1 cellular context compared by ENCODE assay signal in the genomic region with DNA sequence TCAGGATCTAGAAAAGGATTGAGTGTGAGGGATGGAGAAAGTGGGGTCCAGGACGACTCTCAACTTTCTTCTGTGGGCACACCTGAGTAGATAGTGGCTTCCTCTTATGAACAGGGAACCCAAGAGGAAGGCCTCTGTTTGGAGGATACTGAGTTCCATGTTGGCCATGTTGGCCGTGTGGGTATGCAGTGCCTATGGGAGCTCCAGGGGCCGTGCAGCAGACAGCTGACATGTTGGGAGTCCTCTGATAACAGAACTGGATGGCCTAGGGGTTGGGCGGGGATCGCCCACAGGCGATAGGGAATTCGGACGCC.
TF ChIP-seq lines count a peak whose summit lies in the region.

No MANE protein-coding gene starts in this region.

TF ChIP-seq in HepG2, 621 proteins besides CTCF, POLR2A, EP300 and RAD21 (continues in another document):
- no peak for TF ChIP-seq KDM4B (CRISPR knock-in tag; IDR thresholded peaks at IDR 0.05)
- TF ChIP-seq KDM5B (CRISPR knock-in tag; IDR thresholded peaks at IDR 0.05; ENCODE audit: borderline replicate concordance) = no peak
- TF ChIP-seq STAG1 (CRISPR knock-in tag; IDR thresholded peaks at IDR 0.05) = no peak
- TF ChIP-seq, protein P1, sequence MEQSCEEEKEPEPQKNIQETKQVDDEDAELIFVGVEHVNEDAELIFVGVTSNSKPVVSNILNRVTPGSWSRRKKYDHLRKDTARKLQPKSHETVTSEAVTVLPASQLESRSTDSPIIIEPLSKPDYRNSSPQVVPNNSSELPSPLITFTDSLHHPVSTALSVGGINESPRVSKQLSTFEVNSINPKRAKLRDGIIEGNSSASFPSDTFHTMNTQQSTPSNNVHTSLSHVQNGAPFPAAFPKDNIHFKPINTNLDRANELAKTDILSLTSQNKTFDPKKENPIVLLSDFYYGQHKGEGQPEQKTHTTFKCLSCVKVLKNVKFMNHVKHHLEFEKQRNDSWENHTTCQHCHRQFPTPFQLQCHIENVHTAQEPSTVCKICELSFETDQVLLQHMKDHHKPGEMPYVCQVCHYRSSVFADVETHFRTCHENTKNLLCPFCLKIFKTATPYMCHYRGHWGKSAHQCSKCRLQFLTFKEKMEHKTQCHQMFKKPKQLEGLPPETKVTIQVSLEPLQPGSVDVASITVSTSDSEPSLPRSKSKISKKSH (CRISPR knock-in tag; IDR thresholded peaks at IDR 0.05; ENCODE audit: borderline replicate concordance) = no peak
- no peak for TF ChIP-seq ZNF780A (CRISPR knock-in tag; IDR thresholded peaks at IDR 0.05)
- no peak for TF ChIP-seq PHF5A (CRISPR knock-in tag; IDR thresholded peaks at IDR 0.05; ENCODE audit: low read depth, unreplicated experiment)
- TF ChIP-seq, protein P2, sequence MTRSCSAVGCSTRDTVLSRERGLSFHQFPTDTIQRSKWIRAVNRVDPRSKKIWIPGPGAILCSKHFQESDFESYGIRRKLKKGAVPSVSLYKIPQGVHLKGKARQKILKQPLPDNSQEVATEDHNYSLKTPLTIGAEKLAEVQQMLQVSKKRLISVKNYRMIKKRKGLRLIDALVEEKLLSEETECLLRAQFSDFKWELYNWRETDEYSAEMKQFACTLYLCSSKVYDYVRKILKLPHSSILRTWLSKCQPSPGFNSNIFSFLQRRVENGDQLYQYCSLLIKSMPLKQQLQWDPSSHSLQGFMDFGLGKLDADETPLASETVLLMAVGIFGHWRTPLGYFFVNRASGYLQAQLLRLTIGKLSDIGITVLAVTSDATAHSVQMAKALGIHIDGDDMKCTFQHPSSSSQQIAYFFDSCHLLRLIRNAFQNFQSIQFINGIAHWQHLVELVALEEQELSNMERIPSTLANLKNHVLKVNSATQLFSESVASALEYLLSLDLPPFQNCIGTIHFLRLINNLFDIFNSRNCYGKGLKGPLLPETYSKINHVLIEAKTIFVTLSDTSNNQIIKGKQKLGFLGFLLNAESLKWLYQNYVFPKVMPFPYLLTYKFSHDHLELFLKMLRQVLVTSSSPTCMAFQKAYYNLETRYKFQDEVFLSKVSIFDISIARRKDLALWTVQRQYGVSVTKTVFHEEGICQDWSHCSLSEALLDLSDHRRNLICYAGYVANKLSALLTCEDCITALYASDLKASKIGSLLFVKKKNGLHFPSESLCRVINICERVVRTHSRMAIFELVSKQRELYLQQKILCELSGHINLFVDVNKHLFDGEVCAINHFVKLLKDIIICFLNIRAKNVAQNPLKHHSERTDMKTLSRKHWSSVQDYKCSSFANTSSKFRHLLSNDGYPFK (CRISPR knock-in tag; IDR thresholded peaks at IDR 0.05; ENCODE audit: borderline replicate concordance) = no peak
- TF ChIP-seq SRSF4 (IDR thresholded peaks at IDR 0.05; ENCODE audit: low read depth, low read length, poor library complexity, severe bottlenecking) = no peak
- TF ChIP-seq RARA (CRISPR knock-in tag; IDR thresholded peaks at IDR 0.05) = no peak
- TF ChIP-seq MEIS1 (CRISPR knock-in tag; IDR thresholded peaks at IDR 0.05; ENCODE audit: borderline replicate concordance) = no peak; the same call in 1 of the 2 replicates
- TF ChIP-seq NRL (CRISPR knock-in tag; IDR thresholded peaks at IDR 0.05; ENCODE audit: borderline replicate concordance) = no peak
- TF ChIP-seq, protein P3, sequence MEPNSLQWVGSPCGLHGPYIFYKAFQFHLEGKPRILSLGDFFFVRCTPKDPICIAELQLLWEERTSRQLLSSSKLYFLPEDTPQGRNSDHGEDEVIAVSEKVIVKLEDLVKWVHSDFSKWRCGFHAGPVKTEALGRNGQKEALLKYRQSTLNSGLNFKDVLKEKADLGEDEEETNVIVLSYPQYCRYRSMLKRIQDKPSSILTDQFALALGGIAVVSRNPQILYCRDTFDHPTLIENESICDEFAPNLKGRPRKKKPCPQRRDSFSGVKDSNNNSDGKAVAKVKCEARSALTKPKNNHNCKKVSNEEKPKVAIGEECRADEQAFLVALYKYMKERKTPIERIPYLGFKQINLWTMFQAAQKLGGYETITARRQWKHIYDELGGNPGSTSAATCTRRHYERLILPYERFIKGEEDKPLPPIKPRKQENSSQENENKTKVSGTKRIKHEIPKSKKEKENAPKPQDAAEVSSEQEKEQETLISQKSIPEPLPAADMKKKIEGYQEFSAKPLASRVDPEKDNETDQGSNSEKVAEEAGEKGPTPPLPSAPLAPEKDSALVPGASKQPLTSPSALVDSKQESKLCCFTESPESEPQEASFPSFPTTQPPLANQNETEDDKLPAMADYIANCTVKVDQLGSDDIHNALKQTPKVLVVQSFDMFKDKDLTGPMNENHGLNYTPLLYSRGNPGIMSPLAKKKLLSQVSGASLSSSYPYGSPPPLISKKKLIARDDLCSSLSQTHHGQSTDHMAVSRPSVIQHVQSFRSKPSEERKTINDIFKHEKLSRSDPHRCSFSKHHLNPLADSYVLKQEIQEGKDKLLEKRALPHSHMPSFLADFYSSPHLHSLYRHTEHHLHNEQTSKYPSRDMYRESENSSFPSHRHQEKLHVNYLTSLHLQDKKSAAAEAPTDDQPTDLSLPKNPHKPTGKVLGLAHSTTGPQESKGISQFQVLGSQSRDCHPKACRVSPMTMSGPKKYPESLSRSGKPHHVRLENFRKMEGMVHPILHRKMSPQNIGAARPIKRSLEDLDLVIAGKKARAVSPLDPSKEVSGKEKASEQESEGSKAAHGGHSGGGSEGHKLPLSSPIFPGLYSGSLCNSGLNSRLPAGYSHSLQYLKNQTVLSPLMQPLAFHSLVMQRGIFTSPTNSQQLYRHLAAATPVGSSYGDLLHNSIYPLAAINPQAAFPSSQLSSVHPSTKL (CRISPR knock-in tag; IDR thresholded peaks at IDR 0.05) = no peak
- 0 out of 2 replicates have a peak, but pooled peaks have one; percentile 8 for TF ChIP-seq BORCS8-MEF2B (CRISPR knock-in tag; IDR thresholded peaks at IDR 0.05)
- TF ChIP-seq, protein P4, sequence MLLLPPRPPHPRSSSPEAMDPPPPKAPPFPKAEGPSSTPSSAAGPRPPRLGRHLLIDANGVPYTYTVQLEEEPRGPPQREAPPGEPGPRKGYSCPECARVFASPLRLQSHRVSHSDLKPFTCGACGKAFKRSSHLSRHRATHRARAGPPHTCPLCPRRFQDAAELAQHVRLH (CRISPR knock-in tag; IDR thresholded peaks at IDR 0.05; ENCODE audit: borderline replicate concordance, low read depth) = peak; percentile 36; the same call in 1 of the 2 replicates
- no peak for TF ChIP-seq DPF2 (CRISPR knock-in tag; IDR thresholded peaks at IDR 0.05; ENCODE audit: borderline replicate concordance, low read depth)
- 0 out of 2 replicates have a peak, but pooled peaks have one; percentile 58 for TF ChIP-seq EHMT2 (IDR thresholded peaks at IDR 0.05; ENCODE audit: borderline replicate concordance, low read depth, low read length)
- no peak for TF ChIP-seq GPN1 (CRISPR knock-in tag; IDR thresholded peaks at IDR 0.05; ENCODE audit: borderline replicate concordance)
- TF ChIP-seq, protein P5, sequence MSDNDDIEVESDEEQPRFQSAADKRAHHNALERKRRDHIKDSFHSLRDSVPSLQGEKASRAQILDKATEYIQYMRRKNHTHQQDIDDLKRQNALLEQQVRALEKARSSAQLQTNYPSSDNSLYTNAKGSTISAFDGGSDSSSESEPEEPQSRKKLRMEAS (IDR thresholded peaks at IDR 0.05) = no peak
- TF ChIP-seq, protein P6, sequence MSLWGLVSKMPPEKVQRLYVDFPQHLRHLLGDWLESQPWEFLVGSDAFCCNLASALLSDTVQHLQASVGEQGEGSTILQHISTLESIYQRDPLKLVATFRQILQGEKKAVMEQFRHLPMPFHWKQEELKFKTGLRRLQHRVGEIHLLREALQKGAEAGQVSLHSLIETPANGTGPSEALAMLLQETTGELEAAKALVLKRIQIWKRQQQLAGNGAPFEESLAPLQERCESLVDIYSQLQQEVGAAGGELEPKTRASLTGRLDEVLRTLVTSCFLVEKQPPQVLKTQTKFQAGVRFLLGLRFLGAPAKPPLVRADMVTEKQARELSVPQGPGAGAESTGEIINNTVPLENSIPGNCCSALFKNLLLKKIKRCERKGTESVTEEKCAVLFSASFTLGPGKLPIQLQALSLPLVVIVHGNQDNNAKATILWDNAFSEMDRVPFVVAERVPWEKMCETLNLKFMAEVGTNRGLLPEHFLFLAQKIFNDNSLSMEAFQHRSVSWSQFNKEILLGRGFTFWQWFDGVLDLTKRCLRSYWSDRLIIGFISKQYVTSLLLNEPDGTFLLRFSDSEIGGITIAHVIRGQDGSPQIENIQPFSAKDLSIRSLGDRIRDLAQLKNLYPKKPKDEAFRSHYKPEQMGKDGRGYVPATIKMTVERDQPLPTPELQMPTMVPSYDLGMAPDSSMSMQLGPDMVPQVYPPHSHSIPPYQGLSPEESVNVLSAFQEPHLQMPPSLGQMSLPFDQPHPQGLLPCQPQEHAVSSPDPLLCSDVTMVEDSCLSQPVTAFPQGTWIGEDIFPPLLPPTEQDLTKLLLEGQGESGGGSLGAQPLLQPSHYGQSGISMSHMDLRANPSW (CRISPR knock-in tag; IDR thresholded peaks at IDR 0.05; ENCODE audit: borderline replicate concordance) = no peak
- TF ChIP-seq PHF8 (CRISPR knock-in tag; IDR thresholded peaks at IDR 0.05) = no peak
- TF ChIP-seq, protein P7, sequence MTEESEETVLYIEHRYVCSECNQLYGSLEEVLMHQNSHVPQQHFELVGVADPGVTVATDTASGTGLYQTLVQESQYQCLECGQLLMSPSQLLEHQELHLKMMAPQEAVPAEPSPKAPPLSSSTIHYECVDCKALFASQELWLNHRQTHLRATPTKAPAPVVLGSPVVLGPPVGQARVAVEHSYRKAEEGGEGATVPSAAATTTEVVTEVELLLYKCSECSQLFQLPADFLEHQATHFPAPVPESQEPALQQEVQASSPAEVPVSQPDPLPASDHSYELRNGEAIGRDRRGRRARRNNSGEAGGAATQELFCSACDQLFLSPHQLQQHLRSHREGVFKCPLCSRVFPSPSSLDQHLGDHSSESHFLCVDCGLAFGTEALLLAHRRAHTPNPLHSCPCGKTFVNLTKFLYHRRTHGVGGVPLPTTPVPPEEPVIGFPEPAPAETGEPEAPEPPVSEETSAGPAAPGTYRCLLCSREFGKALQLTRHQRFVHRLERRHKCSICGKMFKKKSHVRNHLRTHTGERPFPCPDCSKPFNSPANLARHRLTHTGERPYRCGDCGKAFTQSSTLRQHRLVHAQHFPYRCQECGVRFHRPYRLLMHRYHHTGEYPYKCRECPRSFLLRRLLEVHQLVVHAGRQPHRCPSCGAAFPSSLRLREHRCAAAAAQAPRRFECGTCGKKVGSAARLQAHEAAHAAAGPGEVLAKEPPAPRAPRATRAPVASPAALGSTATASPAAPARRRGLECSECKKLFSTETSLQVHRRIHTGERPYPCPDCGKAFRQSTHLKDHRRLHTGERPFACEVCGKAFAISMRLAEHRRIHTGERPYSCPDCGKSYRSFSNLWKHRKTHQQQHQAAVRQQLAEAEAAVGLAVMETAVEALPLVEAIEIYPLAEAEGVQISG (CRISPR knock-in tag; IDR thresholded peaks at IDR 0.05) = no peak
- no peak; the same call in 1 of the 2 replicates for TF ChIP-seq RARG (CRISPR knock-in tag; IDR thresholded peaks at IDR 0.05; ENCODE audit: low read depth)
- no peak for TF ChIP-seq ZNF510 (CRISPR knock-in tag; IDR thresholded peaks at IDR 0.05; ENCODE audit: low read depth)
- TF ChIP-seq PAX8 (CRISPR knock-in tag; IDR thresholded peaks at IDR 0.05; ENCODE audit: borderline replicate concordance) = no peak
- TF ChIP-seq, protein P8, sequence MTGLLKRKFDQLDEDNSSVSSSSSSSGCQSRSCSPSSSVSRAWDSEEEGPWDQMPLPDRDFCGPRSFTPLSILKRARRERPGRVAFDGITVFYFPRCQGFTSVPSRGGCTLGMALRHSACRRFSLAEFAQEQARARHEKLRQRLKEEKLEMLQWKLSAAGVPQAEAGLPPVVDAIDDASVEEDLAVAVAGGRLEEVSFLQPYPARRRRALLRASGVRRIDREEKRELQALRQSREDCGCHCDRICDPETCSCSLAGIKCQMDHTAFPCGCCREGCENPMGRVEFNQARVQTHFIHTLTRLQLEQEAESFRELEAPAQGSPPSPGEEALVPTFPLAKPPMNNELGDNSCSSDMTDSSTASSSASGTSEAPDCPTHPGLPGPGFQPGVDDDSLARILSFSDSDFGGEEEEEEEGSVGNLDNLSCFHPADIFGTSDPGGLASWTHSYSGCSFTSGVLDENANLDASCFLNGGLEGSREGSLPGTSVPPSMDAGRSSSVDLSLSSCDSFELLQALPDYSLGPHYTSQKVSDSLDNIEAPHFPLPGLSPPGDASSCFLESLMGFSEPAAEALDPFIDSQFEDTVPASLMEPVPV (CRISPR knock-in tag; IDR thresholded peaks at IDR 0.05) = no peak
- 0 out of 2 replicates have a peak, but pooled peaks have one; percentile 53 for TF ChIP-seq ZNF850 (CRISPR knock-in tag; conservative IDR thresholded peaks at IDR 0.05)
- TF ChIP-seq U2AF1 (optimal IDR thresholded peaks at IDR 0.05; ENCODE audit: low read depth, low read length) = no peak
- TF ChIP-seq, protein P9, sequence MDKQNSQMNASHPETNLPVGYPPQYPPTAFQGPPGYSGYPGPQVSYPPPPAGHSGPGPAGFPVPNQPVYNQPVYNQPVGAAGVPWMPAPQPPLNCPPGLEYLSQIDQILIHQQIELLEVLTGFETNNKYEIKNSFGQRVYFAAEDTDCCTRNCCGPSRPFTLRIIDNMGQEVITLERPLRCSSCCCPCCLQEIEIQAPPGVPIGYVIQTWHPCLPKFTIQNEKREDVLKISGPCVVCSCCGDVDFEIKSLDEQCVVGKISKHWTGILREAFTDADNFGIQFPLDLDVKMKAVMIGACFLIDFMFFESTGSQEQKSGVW (CRISPR knock-in tag; IDR thresholded peaks at IDR 0.05; ENCODE audit: borderline replicate concordance) = no peak
- TF ChIP-seq, protein P10, sequence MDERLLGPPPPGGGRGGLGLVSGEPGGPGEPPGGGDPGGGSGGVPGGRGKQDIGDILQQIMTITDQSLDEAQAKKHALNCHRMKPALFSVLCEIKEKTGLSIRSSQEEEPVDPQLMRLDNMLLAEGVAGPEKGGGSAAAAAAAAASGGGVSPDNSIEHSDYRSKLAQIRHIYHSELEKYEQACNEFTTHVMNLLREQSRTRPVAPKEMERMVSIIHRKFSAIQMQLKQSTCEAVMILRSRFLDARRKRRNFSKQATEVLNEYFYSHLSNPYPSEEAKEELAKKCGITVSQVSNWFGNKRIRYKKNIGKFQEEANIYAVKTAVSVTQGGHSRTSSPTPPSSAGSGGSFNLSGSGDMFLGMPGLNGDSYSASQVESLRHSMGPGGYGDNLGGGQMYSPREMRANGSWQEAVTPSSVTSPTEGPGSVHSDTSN (CRISPR knock-in tag; IDR thresholded peaks at IDR 0.05) = no peak
- TF ChIP-seq ZNF292 (CRISPR knock-in tag; IDR thresholded peaks at IDR 0.05; ENCODE audit: borderline replicate concordance, low read depth) = no peak
- TF ChIP-seq ZMYM3 (CRISPR knock-in tag; IDR thresholded peaks at IDR 0.05) = no peak
